Comparison of ENCODE assay signal across 2 cellular contexts in genomic region chr1:243927401-243927800, GRCh38.
TF ChIP-seq lines count a peak whose summit lies in the region.

No MANE protein-coding gene starts in this region.

TF ChIP-seq in SK-N-SH, 30 proteins besides CTCF, POLR2A, EP300 and RAD21:
- TF ChIP-seq TCF12 (IDR thresholded peaks at IDR 0.05), result no peak
- TF ChIP-seq SMC3 (IDR thresholded peaks at IDR 0.05; ENCODE audit: low read depth, low read length), result no peak
- no peak for TF ChIP-seq PBX3 (IDR thresholded peaks at IDR 0.05)
- no peak for TF ChIP-seq FOXJ3 (CRISPR knock-in tag; IDR thresholded peaks at IDR 0.05)
- TF ChIP-seq NRF1 (IDR thresholded peaks at IDR 0.05; ENCODE audit: low read depth, low read length), result no peak
- TF ChIP-seq SIN3A (IDR thresholded peaks at IDR 0.05; ENCODE audit: borderline replicate concordance, low read depth, low read length), result no peak
- TF ChIP-seq FOSL2 (IDR thresholded peaks at IDR 0.05; ENCODE audit: borderline replicate concordance, low read depth), result no peak
- no peak for TF ChIP-seq FOXM1 (IDR thresholded peaks at IDR 0.05; ENCODE audit: low read depth)
- TF ChIP-seq RCOR1 (IDR thresholded peaks at IDR 0.05; ENCODE audit: low read length), result no peak
- TF ChIP-seq JUND (IDR thresholded peaks at IDR 0.05), result no peak
- TF ChIP-seq, protein P1, sequence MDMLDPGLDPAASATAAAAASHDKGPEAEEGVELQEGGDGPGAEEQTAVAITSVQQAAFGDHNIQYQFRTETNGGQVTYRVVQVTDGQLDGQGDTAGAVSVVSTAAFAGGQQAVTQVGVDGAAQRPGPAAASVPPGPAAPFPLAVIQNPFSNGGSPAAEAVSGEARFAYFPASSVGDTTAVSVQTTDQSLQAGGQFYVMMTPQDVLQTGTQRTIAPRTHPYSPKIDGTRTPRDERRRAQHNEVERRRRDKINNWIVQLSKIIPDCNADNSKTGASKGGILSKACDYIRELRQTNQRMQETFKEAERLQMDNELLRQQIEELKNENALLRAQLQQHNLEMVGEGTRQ (IDR thresholded peaks at IDR 0.05; ENCODE audit: borderline replicate concordance, low read depth, low read length), result no peak

TF ChIP-seq in SK-N-SH treated with all-trans-retinoic acid at 6 μM for 48 hours, 23 proteins besides CTCF, POLR2A, EP300 and RAD21:
- TF ChIP-seq GLIS3 (CRISPR knock-in tag; IDR thresholded peaks at IDR 0.05), result no peak
- no peak for TF ChIP-seq CREB5 (CRISPR knock-in tag; IDR thresholded peaks at IDR 0.05; ENCODE audit: low read depth)
- TF ChIP-seq ARNTL (CRISPR knock-in tag; IDR thresholded peaks at IDR 0.05; ENCODE audit: borderline replicate concordance, low read depth), result no peak
